1 cellular context compared by ENCODE assay signal in genomic region chr7:135734343-135734689, GRCh38.
TF ChIP-seq lines count a peak whose summit lies in the region.

No MANE protein-coding gene starts in this region.

TF ChIP-seq in K562, 482 proteins besides CTCF, POLR2A, EP300 and RAD21 (continued from another document):
- TF ChIP-seq, protein P1, sequence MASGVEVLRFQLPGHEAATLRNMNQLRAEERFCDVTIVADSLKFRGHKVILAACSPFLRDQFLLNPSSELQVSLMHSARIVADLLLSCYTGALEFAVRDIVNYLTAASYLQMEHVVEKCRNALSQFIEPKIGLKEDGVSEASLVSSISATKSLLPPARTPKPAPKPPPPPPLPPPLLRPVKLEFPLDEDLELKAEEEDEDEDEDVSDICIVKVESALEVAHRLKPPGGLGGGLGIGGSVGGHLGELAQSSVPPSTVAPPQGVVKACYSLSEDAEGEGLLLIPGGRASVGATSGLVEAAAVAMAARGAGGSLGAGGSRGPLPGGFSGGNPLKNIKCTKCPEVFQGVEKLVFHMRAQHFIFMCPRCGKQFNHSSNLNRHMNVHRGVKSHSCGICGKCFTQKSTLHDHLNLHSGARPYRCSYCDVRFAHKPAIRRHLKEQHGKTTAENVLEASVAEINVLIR (CRISPR knock-in tag; IDR thresholded peaks at IDR 0.05), result no peak
